Comparison of ENCODE assay signal across 8 cellular contexts in the genomic region with DNA sequence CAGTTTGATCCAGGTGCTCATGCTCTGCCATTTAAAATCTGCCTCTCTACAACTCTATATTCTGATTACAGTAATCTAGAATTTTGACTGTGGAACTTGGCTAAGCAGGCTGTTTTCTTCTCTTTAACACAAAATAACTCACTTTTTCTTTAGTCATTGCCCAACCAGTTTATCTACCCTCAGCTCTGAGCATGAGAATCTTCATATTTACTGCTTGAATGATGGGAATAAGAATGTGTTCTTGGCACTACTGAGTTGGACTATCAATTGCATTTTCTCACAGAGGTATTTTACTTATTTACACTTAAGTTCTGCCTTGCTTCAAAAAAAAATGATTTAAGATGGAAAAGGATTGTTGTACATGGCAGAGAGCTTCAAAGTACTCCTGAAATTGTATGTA.
"Had no signal": no experiment of that assay in that cellular context is flagged by ENCODE, and none has a peak within 500 bp of the region (broad histone marks: within the 10 kb centered on the region; RNA-seq: fewer than 3 reads in every experiment).

No MANE protein-coding gene starts in this region.

- H3K27ac ChIP-seq: GM23248, HL-60, KMS-11 had no signal

- DNase-seq: GM23248, GOT3, H7, HFFc6, KBM-7 had no signal

- H3K4me1 ChIP-seq: HAP-1 had no signal

- H2AFZ ChIP-seq: GM23248 had no signal

- H3K4me3 ChIP-seq: GM23248, HAP-1 had no signal

- H3K36me3 ChIP-seq: HAP-1 had no signal

- H3K9ac ChIP-seq: GM23248, KMS-11 had no signal

- H3K9me3 ChIP-seq: HAP-1 had no signal

- H3K4me2 ChIP-seq: KMS-11 had no signal
